Comparison of ENCODE assay signal across 15 cellular contexts in the genomic region with DNA sequence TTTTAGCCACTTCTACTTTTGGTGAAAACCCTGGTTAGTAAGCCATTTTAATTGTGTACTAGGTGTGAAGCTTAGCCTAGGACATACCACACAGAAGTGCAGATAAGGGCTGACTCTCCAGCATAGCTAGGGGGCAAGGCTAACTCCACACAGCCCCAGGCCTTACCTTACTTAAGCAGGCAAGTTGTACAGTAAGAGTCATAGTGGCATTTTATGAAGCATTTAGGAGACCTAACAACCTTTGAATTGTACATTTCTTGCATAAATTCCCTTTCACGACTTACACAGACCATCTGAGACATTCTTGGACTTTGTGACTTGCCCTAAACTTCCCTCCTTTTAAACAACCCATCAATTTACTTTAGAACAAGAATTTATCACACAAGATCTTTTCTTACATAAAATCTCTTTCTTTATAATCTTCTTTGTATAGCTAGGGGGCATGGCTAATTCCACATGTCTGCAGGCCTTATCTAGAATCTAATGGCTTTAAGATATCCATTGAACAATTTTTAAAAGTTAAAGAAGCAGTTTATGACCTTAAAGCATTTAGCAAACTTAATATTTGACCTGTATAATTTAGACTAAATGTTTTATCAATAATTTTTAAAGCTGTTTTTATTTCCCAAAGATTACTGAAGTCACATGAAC. TPM values are rescaled to one million over a fixed set of nuclear protein-coding genes. Genes with fewer than 3 reads are reported as not detected.
A peak's percentile ranks its signal among the peaks of the same experiment; 100 is the strongest.
DNase-seq lines count a peak whose midpoint lies in the region; ATAC-seq, FAIRE-seq and TF ChIP-seq lines count a peak whose summit lies in the region.
"Had no signal": no experiment of that assay in that cellular context is flagged by ENCODE, and none has a peak within 500 bp of the region (broad histone marks: within the 10 kb centered on the region; RNA-seq: fewer than 3 reads in every experiment).

No MANE protein-coding gene starts in this region.

- no peak for ATAC-seq in A549
- ATAC-seq: CD8-positive, alpha-beta T cell had no signal

- H3K79me2 ChIP-seq in mesendoderm (ENCODE audit: control insufficient read depth, insufficient read depth, low read length) = no peaks in the 10 kb centered on the region

- no peak overlapping the region for H3K56ac ChIP-seq in mesendoderm (ENCODE audit: low read length)

- peaks cover 4% of the 10 kb centered on the region; the same call in 2 of the 3 replicates for H3K9me3 ChIP-seq in A549

- no peak overlapping the region for H3K9ac ChIP-seq in mesendoderm (ENCODE audit: low read length)

- no peaks in the 10 kb centered on the region for H3K36me3 ChIP-seq in mesendoderm (ENCODE audit: control insufficient read depth, insufficient read depth, low read length)
- H3K36me3 ChIP-seq: HAP-1 had no signal

- H3K4me2 ChIP-seq in A549 (no peak overlapping the region), mesendoderm (ENCODE audit: low read length) (no peak overlapping the region)

- no peak for TF ChIP-seq RAD21 in A549 (conservative IDR thresholded peaks at IDR 0.05 in 1 of 2, IDR thresholded peaks at IDR 0.05 in 1 of 2)

- no peak for TF ChIP-seq EP300 in A549 (IDR thresholded peaks at IDR 0.05)

- H2BK15ac ChIP-seq in mesendoderm (replicated peaks; ENCODE audit: low read depth) = no peak overlapping the region

- FAIRE-seq in A549 (lab: Jason Lieb, UNC) = no peak
- FAIRE-seq in G401.6 (lab: Jason Lieb, UNC) = peak; percentile 50
- FAIRE-seq: D721Med, GM12891 had no signal

- H3K4ac ChIP-seq in mesendoderm (ENCODE audit: low read depth, low read length) = no peak overlapping the region

- peaks cover 4% of the 10 kb centered on the region; the same call in 1 of the 3 replicates for H3K4me1 ChIP-seq in A549
- H3K4me1 ChIP-seq in mesendoderm (ENCODE audit: control insufficient read depth, low read depth, low read length) = no peaks in the 10 kb centered on the region
- H3K4me1 ChIP-seq: HAP-1 had no signal

- no peak overlapping the region for H4K8ac ChIP-seq in mesendoderm (ENCODE audit: low read depth, low read length)

- 32% methylated on average over 1 of the region's 1 CpG for WGBS in A549 (ENCODE audit: missing lambda C conversion rate)
- WGBS in mesendoderm (ENCODE audit: extremely low coverage, insufficient coverage, low lambda C conversion rate) = no CpG with 5 or more reads among the region's 1 CpG

- no peak overlapping the region for H2AK5ac ChIP-seq in mesendoderm (ENCODE audit: low read length)

- no peak overlapping the region for H3K4me3 ChIP-seq in A549
- peak overlapping the region; percentile 18 for H3K4me3 ChIP-seq in mesendoderm (ENCODE audit: low read length)
- H3K4me3 ChIP-seq: HAP-1 had no signal

- DNase-seq in A549 (ENCODE audit: low read depth in 1 of 2, low spot score in 1 of 2) (no peak), OCI-M1 (lab: John Stamatoyannopoulos, UW) (peak; percentile 25), mesendoderm (peak; percentile 49), SW480 (ENCODE audit: low spot score) (no peak), NCI-H226 (no peak)
- DNase-seq: CD8-positive, alpha-beta T cell; COR-L47; DMS79; GOT3; KG1 had no signal

- no peaks in the 10 kb centered on the region for H3K79me1 ChIP-seq in mesendoderm (ENCODE audit: low read length)

- no peak for TF ChIP-seq CTCF in A549 (IDR thresholded peaks at IDR 0.05)

- no peak overlapping the region for H4K5ac ChIP-seq in mesendoderm (ENCODE audit: low read length)

- no peak overlapping the region for H3K23ac ChIP-seq in mesendoderm (ENCODE audit: low read length)

- H3K18ac ChIP-seq in mesendoderm (ENCODE audit: low read length) = no peak overlapping the region

- no peak overlapping the region for H3K27ac ChIP-seq in A549
- H3K27ac ChIP-seq in mesendoderm (ENCODE audit: low read depth, low read length) = no peak overlapping the region
- H3K27ac ChIP-seq: HL-60 had no signal

- POLR2A ChIA-PET in A549 (lab: Yijun Ruan, JAX) = no interaction called here

- no peak for TF ChIP-seq POLR2A in A549 (IDR thresholded peaks at IDR 0.05; ENCODE audit: low read length)

- no peak overlapping the region for H2BK120ac ChIP-seq in mesendoderm (ENCODE audit: low read depth, low read length)

- H3K27me3 ChIP-seq in mesendoderm (ENCODE audit: insufficient read depth, low read length, poor library complexity) = no peaks in the 10 kb centered on the region

- CTCF ChIA-PET in A549 (lab: Yijun Ruan, JAX) = interaction anchor here (1.1 to 1.4 kb wide), 2 partner anchors 14 to 75 kb away, joined by 3 to 4 read pairs; no protein-coding TSS in a partner anchor

- no peak overlapping the region for H2BK5ac ChIP-seq in mesendoderm (ENCODE audit: low read length)

TF ChIP-seq in A549, 52 proteins besides CTCF, POLR2A, EP300 and RAD21:
- TF ChIP-seq HOXB5 (CRISPR knock-in tag; IDR thresholded peaks at IDR 0.05) (no peak), ZFP36 (IDR thresholded peaks at IDR 0.05; ENCODE audit: borderline replicate concordance, partially characterized antibody) (peak; percentile 87)

RNA-seq across cellular contexts. Expression of a gene that starts 18.7 kb away (rescaled TPM):
- polyA plus RNA-seq in A549 (2011; rRNA removed) (53.7 and 64.2 TPM in 2 replicates), A549 (2017; fragmentation: RNase III; extraction: RNeasy Plus Mini Kit Qiagen cat#74134 plus additional on column Dnase treatment) (39.6 to 43.8 TPM (median 40.3 TPM) in 3 replicates)
- polyA plus RNA-seq in A549 (2012; cell fraction: cytosol; rRNA removed) = 7.8 and 8.5 TPM in 2 replicates
- 5.7 and 7.8 TPM in 2 replicates for polyA plus RNA-seq in A549 (2012; cell fraction: nucleus; rRNA removed)
- 137 and 140 TPM in 2 replicates for polyA minus RNA-seq in A549 (2011; rRNA and poly(A)+ RNA removed)
- 68.6 TPM for polyA plus RNA-seq in mesendoderm (2013, experiment 1 of 2)
- 69.3 TPM for polyA plus RNA-seq in mesendoderm (2013, experiment 2 of 2)

Comparison
In these comparisons a context has a peak if more than half of its experiments do, and no peak if none do; other contexts are left out.
1. DNase-seq: peak in OCI-M1 (single experiment) and mesendoderm (single experiment); none in A549 (0 of 2), SW480 (single experiment) and NCI-H226 (single experiment).